ENCODE assay signal across 23 cellular contexts in the genomic region with DNA sequence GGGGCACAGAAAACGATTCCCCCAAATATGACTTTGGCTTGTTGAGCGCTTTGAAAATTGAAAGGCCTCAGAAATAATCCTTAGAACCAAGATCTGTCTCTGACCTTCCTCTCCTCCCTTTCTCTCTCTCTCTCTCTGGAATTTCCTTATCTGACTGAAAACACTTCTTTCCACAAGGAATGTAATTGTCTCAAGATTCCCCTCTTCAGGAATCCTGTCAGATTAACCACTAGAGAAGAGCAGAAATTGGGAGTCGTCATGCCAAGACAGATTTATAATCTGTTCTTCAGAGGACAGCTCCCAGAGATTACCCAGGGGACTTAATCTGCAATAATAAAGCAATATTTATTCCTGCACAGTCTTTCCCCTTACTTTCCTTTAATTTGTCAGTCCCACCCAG.
"Had no signal": no experiment of that assay in that cellular context is flagged by ENCODE, and none has a peak within 500 bp of the region (broad histone marks: within the 10 kb centered on the region; RNA-seq: fewer than 3 reads in every experiment).

No MANE protein-coding gene starts in this region.

- H3K4me3 ChIP-seq: ovary, psoas muscle, right lobe of liver, sigmoid colon, stomach, thoracic aorta, thyroid gland, tibial nerve, upper lobe of left lung, vagina had no signal

- H3K79me2 ChIP-seq: parathyroid adenoma had no signal

- H3K9me3 ChIP-seq: ovary, psoas muscle, right lobe of liver, sigmoid colon, stomach, thoracic aorta, thyroid gland, tibial nerve, upper lobe of left lung, vagina had no signal

- H3K36me3 ChIP-seq: ovary, right lobe of liver, sigmoid colon, stomach, thoracic aorta, thyroid gland, tibial nerve, upper lobe of left lung, vagina had no signal

- H3K4me1 ChIP-seq: parathyroid adenoma, psoas muscle, right lobe of liver, sigmoid colon, stomach, thyroid gland, tibial nerve, upper lobe of left lung, vagina had no signal

- H3K9ac ChIP-seq: parathyroid adenoma had no signal

- DNase-seq: nephron progenitor cell; occipital lobe; ovary; posterior cingulate gyrus; psoas muscle; right cardiac atrium; right lobe of liver; sigmoid colon; small intestine; stimulated activated CD4-positive, alpha-beta T cell treated with anti-CD3 and anti-CD28 coated beads, Interleukin-15, amount 100 ng/mL, for 24 hours; stimulated activated CD4-positive, alpha-beta T cell treated with anti-CD3 and anti-CD28 coated beads, Interleukin-2, amount 100 ng/mL, for 24 hours; stimulated activated CD4-positive, alpha-beta T cell treated with anti-CD3 and anti-CD28 coated beads, Interleukin-2, amount 100 ng/mL, for 48 hours; stimulated activated CD4-positive, alpha-beta T cell treated with anti-CD3 and anti-CD28 coated beads, Interleukin-4, amount 100 ng/mL, for 24 hours; stimulated activated naive B cell treated with anti-CD40 and anti-IgM and Interleukin-4, amounts not matched to agents 10 μg/mL and 1 μg/mL and 100 μg/mL, for 72 hours; stimulated activated naive CD4-positive, alpha-beta T cell treated with Interleukin-2 at 50 U/mL for 16 hours; stomach; thyroid gland; trophoblast cell; upper lobe of left lung had no signal

- H3K27me3 ChIP-seq: ovary, right lobe of liver, sigmoid colon, stomach, thyroid gland, tibial nerve, upper lobe of left lung, vagina had no signal

- H3K27ac ChIP-seq: ovary, parathyroid adenoma, psoas muscle, right lobe of liver, sigmoid colon, stomach, thoracic aorta, thyroid gland, tibial nerve, upper lobe of left lung, vagina had no signal
